9 cellular contexts compared by ENCODE assay signal in the genomic region with DNA sequence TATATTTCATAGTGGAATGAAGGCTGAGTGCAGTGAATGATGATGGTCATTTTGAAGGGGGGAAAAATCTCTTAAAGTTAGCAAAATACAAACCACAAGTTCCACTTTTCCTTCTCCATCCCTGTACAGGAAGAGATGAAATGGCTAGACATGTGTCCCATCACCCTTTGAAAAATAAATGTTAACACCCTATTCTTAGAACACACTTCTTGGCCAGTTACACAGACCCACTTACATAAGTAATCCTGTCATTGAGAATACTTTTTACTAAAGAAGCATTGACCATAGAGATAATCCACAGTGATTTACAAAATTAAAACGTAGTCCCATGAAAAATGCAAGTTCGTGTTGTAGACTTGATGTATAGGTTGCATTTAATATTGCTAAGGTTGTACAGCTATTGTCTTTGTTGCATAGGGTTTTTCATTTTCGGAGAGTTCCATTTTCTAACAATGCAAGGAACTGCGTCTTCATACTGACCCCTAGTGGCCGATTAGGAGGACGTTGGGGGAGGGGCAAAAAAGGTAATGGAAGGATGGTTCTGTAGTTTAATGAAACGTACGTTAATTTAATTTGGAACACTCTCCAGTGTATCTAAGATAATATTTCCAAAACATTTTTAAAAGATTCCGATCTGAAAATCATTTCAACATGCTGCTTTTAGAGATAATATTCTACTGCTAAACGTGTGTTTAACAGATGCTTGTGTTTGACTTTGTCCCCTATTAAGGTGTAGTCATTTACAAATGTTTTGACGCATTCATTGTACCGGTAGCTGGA.
A peak's percentile ranks its signal among the peaks of the same experiment; 100 is the strongest.
DNase-seq lines count a peak whose midpoint lies in the region; FAIRE-seq and TF ChIP-seq lines count a peak whose summit lies in the region.
"Had no signal": no experiment of that assay in that cellular context is flagged by ENCODE, and none has a peak within 500 bp of the region (broad histone marks: within the 10 kb centered on the region; RNA-seq: fewer than 3 reads in every experiment).

No MANE protein-coding gene starts in this region.

- H3K4me3 Mint-ChIP-seq in IgD-negative memory B cell, result no peak overlapping the region

- DNase-seq in DMS 273 (lab: John Stamatoyannopoulos, UW; ENCODE audit: unreplicated experiment), result peak; percentile 79
- no peak for DNase-seq in DMS 273 treated with DMSO at 0.1 percent for 48 hours (lab: John Stamatoyannopoulos, UW)
- DNase-seq in RCC 7860 (ENCODE audit: low spot score), result peak; percentile 32
- peak; percentile 72 to 76 for DNase-seq in activated T-cell treated with anti-CD3 and anti-CD28 coated beads, Interleukin-2, amount 50 U/mL, for 48 hours
- DNase-seq in fibroblast of mammary gland (ENCODE audit: low read depth), result peak; percentile 67
- peak; percentile 97 for DNase-seq in superior temporal gyrus (ENCODE audit: extremely low spot score)

- peak; percentile 86 for FAIRE-seq in RCC 7860 (lab: Jason Lieb, UNC)

- H3K4me1 Mint-ChIP-seq in IgD-negative memory B cell, result peaks cover 3 to 10% (median 6%) of the 10 kb centered on the region in 3 donors

- H3K9me3 ChIP-seq in neutrophil, result no peaks in the 10 kb centered on the region
- H3K9me3 ChIP-seq: BLaER1 had no signal

- H3K9me3 Mint-ChIP-seq in IgD-negative memory B cell, result no peaks in the 10 kb centered on the region

- peaks cover 11% of the 10 kb centered on the region for H3K27me3 ChIP-seq in neutrophil
- H3K27me3 ChIP-seq: BLaER1 had no signal

- H3K36me3 Mint-ChIP-seq in IgD-negative memory B cell, result no peaks in the 10 kb centered on the region

- H3K4me3 ChIP-seq in fibroblast of mammary gland (ENCODE audit: control insufficient read depth, low read depth, low read length) (no peak overlapping the region), neutrophil (ENCODE audit: low read depth in 1 of 2, low read length in 1 of 2) (no peak overlapping the region)
- H3K4me3 ChIP-seq: BLaER1 had no signal

- peak overlapping the region in 2 of 3 donors; percentile 56 to 61 for H3K27ac Mint-ChIP-seq in IgD-negative memory B cell

- H3K27me3 Mint-ChIP-seq in IgD-negative memory B cell, result peaks cover 4% of the 10 kb centered on the region

- H3K27ac ChIP-seq in neutrophil, result no peak overlapping the region
- H3K27ac ChIP-seq: BLaER1 had no signal

- no peaks in the 10 kb centered on the region for H3K4me1 ChIP-seq in neutrophil (ENCODE audit: control insufficient read depth in 1 of 2, insufficient read depth in 1 of 2, low read depth in 1 of 2, low read length in 1 of 2)

- H3K36me3 ChIP-seq in neutrophil, result no peaks in the 10 kb centered on the region
- H3K36me3 ChIP-seq: BLaER1 had no signal

- peak; percentile 90 for TF ChIP-seq CTCF in fibroblast of mammary gland (conservative IDR thresholded peaks at IDR 0.05; ENCODE audit: control insufficient read depth, insufficient read depth, low read depth, low read length)
- TF ChIP-seq CTCF in neutrophil (IDR thresholded peaks at IDR 0.05), result peak; percentile 74
